In genomic region chr6:112502348-112503130, GRCh38 we compare ENCODE assay signal across 8 cellular contexts.
DNase-seq lines count a peak whose midpoint lies in the region; ATAC-seq and TF ChIP-seq lines count a peak whose summit lies in the region.

No MANE protein-coding gene starts in this region.

- H3K27me3 ChIP-seq in ACC112 (ENCODE audit: insufficient read depth, low read length) (no peaks in the 10 kb centered on the region), gastroesophageal sphincter (no peaks in the 10 kb centered on the region), sigmoid colon (no peaks in the 10 kb centered on the region)

- no peak for TF ChIP-seq EP300 in gastroesophageal sphincter (IDR thresholded peaks at IDR 0.05)
- no peak for TF ChIP-seq EP300 in sigmoid colon (IDR thresholded peaks at IDR 0.05)

- TF ChIP-seq POLR2A in gastroesophageal sphincter (IDR thresholded peaks at IDR 0.05) = no peak
- no peak for TF ChIP-seq POLR2A in sigmoid colon (IDR thresholded peaks at IDR 0.05)

- 25 to 45% methylated on average over 7 of the region's 7 CpGs for WGBS in gastroesophageal sphincter (ENCODE audit: low coverage in 1 of 2), 2 donors
- WGBS in sigmoid colon, 2 donors = 62 to 67% methylated on average over 7 of the region's 7 CpGs

- H3K27ac ChIP-seq in ACC112 (ENCODE audit: low read depth, low read length) = no peak overlapping the region
- peak overlapping the region; percentile 50; the same call in 1 of the 2 replicates for H3K27ac ChIP-seq in SK-N-MC
- H3K27ac ChIP-seq in gastroesophageal sphincter = no peak overlapping the region
- no peak overlapping the region for H3K27ac ChIP-seq in sigmoid colon

- H3K4me1 ChIP-seq in ACC112 (ENCODE audit: control insufficient read depth, insufficient read depth, low read length, unreplicated experiment) (peaks cover 10% of the 10 kb centered on the region), gastroesophageal sphincter (peaks cover 0 to 20% (median 0%) of the 10 kb centered on the region in 3 donors), sigmoid colon (peaks cover 0 to 17% (median 12%) of the 10 kb centered on the region in 4 donors)

- peak overlapping the region; percentile 11; the same call in 1 of the 2 replicates for H3K4me3 ChIP-seq in ACC112 (ENCODE audit: low read depth, low read length)
- H3K4me3 ChIP-seq in SK-N-MC = peak overlapping the region; percentile 53
- H3K4me3 ChIP-seq in gastroesophageal sphincter = no peak overlapping the region
- peak overlapping the region in 1 of 4 donors; percentile 1 for H3K4me3 ChIP-seq in sigmoid colon

- H2AFZ ChIP-seq in ACC112 (ENCODE audit: low read length, unreplicated experiment) = peak overlapping the region; percentile 79

- H3K79me2 ChIP-seq in ACC112 (ENCODE audit: control insufficient read depth, insufficient read depth, low read length, unreplicated experiment) = no peaks in the 10 kb centered on the region

- H3K36me3 ChIP-seq in ACC112 (ENCODE audit: insufficient read depth, low read length) (no peaks in the 10 kb centered on the region), SK-N-MC (ENCODE audit: insufficient read depth, low read length) (no peaks in the 10 kb centered on the region), gastroesophageal sphincter (no peaks in the 10 kb centered on the region), sigmoid colon (no peaks in the 10 kb centered on the region)

- no peak for ATAC-seq in gastroesophageal sphincter
- ATAC-seq in GM19463 (IDR thresholded peaks at IDR 0.05; ENCODE audit: unreplicated experiment) = no peak
- ATAC-seq in HG02571 (IDR thresholded peaks at IDR 0.05; ENCODE audit: unreplicated experiment) = no peak

- no peak overlapping the region for H3K9ac ChIP-seq in SK-N-MC (ENCODE audit: insufficient read length)

- intact Hi-C loops in sigmoid colon (cut with DNase I) = loop anchor here (5.0 kb wide), 1 partner anchor 1375 kb away; no protein-coding TSS in a partner anchor

- TF ChIP-seq CTCF in gastroesophageal sphincter (IDR thresholded peaks at IDR 0.05) = peak; percentile 24 to 48 (median 42)
- TF ChIP-seq CTCF in sigmoid colon (IDR thresholded peaks at IDR 0.05) = peak in 1 of 4 experiments; percentile 41

- H3K9me3 ChIP-seq in SK-N-MC (ENCODE audit: low read depth, low read length) (no peaks in the 10 kb centered on the region), gastroesophageal sphincter (no peaks in the 10 kb centered on the region), sigmoid colon (no peaks in the 10 kb centered on the region)

- peak; percentile 39 for DNase-seq in HCEC 1CT
- DNase-seq in SK-N-MC (ENCODE audit: low read depth, low spot score) = no peak
- no peak for DNase-seq in stimulated activated CD4-positive, alpha-beta T cell treated with anti-CD3 and anti-CD28 coated beads, Interleukin-4, amount 100 ng/mL, for 4 hours
- no peak for DNase-seq in sigmoid colon

Comparison
In these comparisons a context has a peak if more than half of its experiments do, and no peak if none do; other contexts are left out.
1. H3K4me3 ChIP-seq: peak in ACC112 (single experiment) and SK-N-MC (single experiment); none in gastroesophageal sphincter (0 of 2).